ENCODE assay signal across 13 cellular contexts in the genomic region with DNA sequence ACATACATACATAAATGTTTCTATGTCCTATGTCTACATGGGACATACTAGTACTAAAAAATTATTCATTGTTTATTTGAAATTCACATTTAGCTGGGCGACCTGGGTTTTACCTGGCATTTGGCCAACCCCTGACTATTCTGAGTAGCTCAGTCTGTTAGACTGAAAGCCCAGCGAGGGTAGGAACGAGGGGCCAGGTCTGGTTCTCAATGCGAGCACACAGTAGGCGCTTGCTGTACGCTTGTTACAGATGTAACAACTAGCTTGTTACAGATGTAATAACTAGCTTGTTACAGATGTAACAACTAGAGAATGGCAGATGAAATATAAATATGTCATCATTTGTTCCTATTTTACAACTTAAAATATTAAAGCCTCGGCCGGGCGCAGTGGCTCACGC. TPM values are rescaled to one million over a fixed set of nuclear protein-coding genes. Genes with fewer than 3 reads are reported as not detected.
DNase-seq lines count a peak whose midpoint lies in the region; ATAC-seq, FAIRE-seq and TF ChIP-seq lines count a peak whose summit lies in the region.
"Had no signal": no experiment of that assay in that cellular context is flagged by ENCODE, and none has a peak within 500 bp of the region (broad histone marks: within the 10 kb centered on the region; RNA-seq: fewer than 3 reads in every experiment).

No MANE protein-coding gene starts in this region.

- H3K9me3 Mint-ChIP-seq in H9 = no peaks in the 10 kb centered on the region; a peak in 1 of 5 replicates
- H3K9me3 Mint-ChIP-seq in activated naive CD8-positive, alpha-beta T cell treated with anti-CD3 and anti-CD28 coated beads, Interleukin-2, amount 10 ng/mL, durations not matched to agents 7 days and 5 days = no peaks in the 10 kb centered on the region
- no peaks in the 10 kb centered on the region for H3K9me3 Mint-ChIP-seq in natural killer cell treated with Interleukin-12 subunit alpha and Interleukin-12 subunit beta and Interleukin-15 and Interleukin-18, amount 100 ng/mL, for 72 hours

- peaks cover 25% of the 10 kb centered on the region for H3K36me3 ChIP-seq in BLaER1
- H3K36me3 ChIP-seq: upper lobe of right lung had no signal

- no peak for TF ChIP-seq POLR2A in H54 (IDR thresholded peaks at IDR 0.05; ENCODE audit: low read depth, low read length)

- no peak overlapping the region for H3K14ac ChIP-seq in H9 (ENCODE audit: insufficient read depth, low read length)

- no CpG with 5 or more reads among the region's 10 CpGs for WGBS in H9 (ENCODE audit: extremely low coverage, insufficient read length, low lambda C conversion rate)

- no peak overlapping the region for H2AK5ac ChIP-seq in H9 (ENCODE audit: insufficient read length, low read length)

- no peak for TF ChIP-seq CTCF in H9 (conservative IDR thresholded peaks at IDR 0.05)

- no peak for FAIRE-seq in H54 (lab: Jason Lieb, UNC)

- H3K4me1 Mint-ChIP-seq in H9 = peaks cover 21 to 47% of the 10 kb centered on the region in 2 experiments
- peaks cover 24% of the 10 kb centered on the region for H3K4me1 Mint-ChIP-seq in activated naive CD8-positive, alpha-beta T cell treated with anti-CD3 and anti-CD28 coated beads, Interleukin-2, amount 10 ng/mL, durations not matched to agents 7 days and 5 days
- H3K4me1 Mint-ChIP-seq in natural killer cell treated with Interleukin-12 subunit alpha and Interleukin-12 subunit beta and Interleukin-15 and Interleukin-18, amount 100 ng/mL, for 72 hours (ENCODE audit: low read depth in 2 of 2) = peaks cover 33 to 34% of the 10 kb centered on the region in 2 donors

- H3K23ac ChIP-seq in H9 (ENCODE audit: insufficient read length, low read depth, low read length) = no peak overlapping the region

- H3K27me3 ChIP-seq in BLaER1 (peaks cover 4% of the 10 kb centered on the region; the same call in 1 of the 2 replicates), H9 (ENCODE audit: insufficient read depth, low read length) (no peaks in the 10 kb centered on the region)
- H3K27me3 ChIP-seq: upper lobe of right lung had no signal

- no peak overlapping the region for H2BK15ac ChIP-seq in H9 (ENCODE audit: low read depth, low read length)

- no peak overlapping the region for H4K8ac ChIP-seq in H9 (replicated peaks; ENCODE audit: insufficient read length, low read depth, low read length)

- H3K9ac ChIP-seq in BLaER1 = no peak overlapping the region
- H3K9ac ChIP-seq in H9 (ENCODE audit: extremely low read depth, insufficient read length, low read length) = no peak overlapping the region

- H3K27me3 Mint-ChIP-seq in H9 (ENCODE audit: low read depth) = peaks cover 3% of the 10 kb centered on the region
- peaks cover 4% of the 10 kb centered on the region for H3K27me3 Mint-ChIP-seq in activated naive CD8-positive, alpha-beta T cell treated with anti-CD3 and anti-CD28 coated beads, Interleukin-2, amount 10 ng/mL, durations not matched to agents 7 days and 5 days
- no peaks in the 10 kb centered on the region for H3K27me3 Mint-ChIP-seq in natural killer cell treated with Interleukin-12 subunit alpha and Interleukin-12 subunit beta and Interleukin-15 and Interleukin-18, amount 100 ng/mL, for 72 hours

- H3T11ph ChIP-seq in H9 (ENCODE audit: low read length) = no peak overlapping the region

- no peaks in the 10 kb centered on the region for H4K20me1 ChIP-seq in BLaER1
- H4K20me1 ChIP-seq in H9 (ENCODE audit: control insufficient read depth, insufficient read depth, insufficient read length) = no peaks in the 10 kb centered on the region

- H3K4me1 ChIP-seq in BLaER1 (peaks cover 46% of the 10 kb centered on the region), H9 (ENCODE audit: insufficient read depth, low read length) (peaks cover 2% of the 10 kb centered on the region; the same call in 1 of the 2 replicates)

- H3K9me3 ChIP-seq in BLaER1 (peaks cover 4% of the 10 kb centered on the region; the same call in 1 of the 2 replicates), H9 (ENCODE audit: control insufficient read depth, low read depth, low read length) (no peaks in the 10 kb centered on the region)
- H3K9me3 ChIP-seq: upper lobe of right lung had no signal

- peaks cover 21% of the 10 kb centered on the region for H3K23me2 ChIP-seq in H9 (ENCODE audit: insufficient read length, low read depth, low read length, poor library complexity, severe bottlenecking)

- no peaks in the 10 kb centered on the region for H3K79me1 ChIP-seq in H9 (ENCODE audit: insufficient read depth, low read depth, low read length, poor library complexity, severe bottlenecking)

- H2BK120ac ChIP-seq in H9 (ENCODE audit: low read depth, low read length, poor library complexity, severe bottlenecking) = no peak overlapping the region

- H4K5ac ChIP-seq in H9 (ENCODE audit: insufficient read length, low read depth, low read length) = no peak overlapping the region

- no peak overlapping the region for H3K4ac ChIP-seq in H9 (ENCODE audit: low read depth, low read length)

- H3K4me2 ChIP-seq in BLaER1 (peak overlapping the region; percentile 94), H9 (ENCODE audit: insufficient read depth, insufficient read length, low read length) (no peak overlapping the region)

- no peak overlapping the region for H2BK5ac ChIP-seq in H9 (ENCODE audit: insufficient read length, low read length)

- H3K36me3 Mint-ChIP-seq in H9 (ENCODE audit: insufficient read depth in 1 of 3, low read depth in 3 of 3) = peaks cover 9 to 31% (median 30%) of the 10 kb centered on the region in 3 experiments
- H3K36me3 Mint-ChIP-seq in activated naive CD8-positive, alpha-beta T cell treated with anti-CD3 and anti-CD28 coated beads, Interleukin-2, amount 10 ng/mL, durations not matched to agents 7 days and 5 days = peaks cover 7% of the 10 kb centered on the region
- no peaks in the 10 kb centered on the region for H3K36me3 Mint-ChIP-seq in natural killer cell treated with Interleukin-12 subunit alpha and Interleukin-12 subunit beta and Interleukin-15 and Interleukin-18, amount 100 ng/mL, for 72 hours

- no peak overlapping the region for H4K91ac ChIP-seq in H9 (ENCODE audit: insufficient read length, low read depth, low read length)

- no peak overlapping the region for H2BK20ac ChIP-seq in H9 (ENCODE audit: low read depth, low read length, poor library complexity, severe bottlenecking)

- H3K4me3 Mint-ChIP-seq in H9 = peak overlapping the region; percentile 54 to 98; a peak in 4 of 5 replicates
- peak overlapping the region; percentile 91 for H3K4me3 Mint-ChIP-seq in activated naive CD8-positive, alpha-beta T cell treated with anti-CD3 and anti-CD28 coated beads, Interleukin-2, amount 10 ng/mL, durations not matched to agents 7 days and 5 days
- peak overlapping the region; percentile 89 for H3K4me3 Mint-ChIP-seq in natural killer cell treated with Interleukin-12 subunit alpha and Interleukin-12 subunit beta and Interleukin-15 and Interleukin-18, amount 100 ng/mL, for 72 hours

- DNase-seq in H9 = no peak
- DNase-seq in activated naive CD8-positive, alpha-beta T cell treated with anti-CD3 and anti-CD28 coated beads, Interleukin-2, amount 10 ng/mL, durations not matched to agents 7 days and 5 days = no peak
- no peak for DNase-seq in natural killer cell treated with Interleukin-12 subunit alpha and Interleukin-12 subunit beta and Interleukin-15 and Interleukin-18, amount 100 ng/mL, for 72 hours (ENCODE audit: low spot score)
- no peak for DNase-seq in CD1c-positive myeloid dendritic cell (ENCODE audit: extremely low spot score)
- no peak for DNase-seq in H54 (ENCODE audit: insufficient read length, low spot score)
- DNase-seq: activated gamma-delta T cell treated with Interleukin-2 at 50 U/mL for 16 hours; effector CD8-positive, alpha-beta T cell; NCI-H748 treated with DMSO at 0.1 percent for 48 hours; stimulated activated CD4-positive, alpha-beta T cell treated with anti-CD3 and anti-CD28 coated beads, Interleukin-4, amount 100 ng/mL, for 24 hours; upper lobe of right lung had no signal

- H2BK12ac ChIP-seq in H9 (ENCODE audit: insufficient read length, low read depth, low read length) = no peak overlapping the region

- H3K18ac ChIP-seq in H9 (ENCODE audit: insufficient read length, low read depth, low read length) = no peak overlapping the region

- no peak overlapping the region for H3K56ac ChIP-seq in H9 (ENCODE audit: insufficient read length, low read depth, low read length)

- no peak overlapping the region for H3K27ac ChIP-seq in BLaER1
- H3K27ac ChIP-seq in H9 (ENCODE audit: insufficient read length, low read depth, low read length) = no peak overlapping the region

- ATAC-seq in activated naive CD8-positive, alpha-beta T cell treated with anti-CD3 and anti-CD28 coated beads, Interleukin-2, amount 10 ng/mL, durations not matched to agents 7 days and 5 days (ENCODE audit: low read depth) = no peak
- no peak for ATAC-seq in natural killer cell treated with Interleukin-12 subunit alpha and Interleukin-12 subunit beta and Interleukin-15 and Interleukin-18, amount 100 ng/mL, for 72 hours
- ATAC-seq in GM21390 (IDR thresholded peaks at IDR 0.05; ENCODE audit: unreplicated experiment) = no peak
- no peak for ATAC-seq in GM21528 (IDR thresholded peaks at IDR 0.05; ENCODE audit: low FRiP score, unreplicated experiment)

- H3K4me3 ChIP-seq in BLaER1 = no peak overlapping the region

- no peaks in the 10 kb centered on the region for H3K79me2 ChIP-seq in H9 (ENCODE audit: insufficient read depth, low read length)

- POLR2A ChIA-PET in activated naive CD8-positive, alpha-beta T cell treated with anti-CD3 and anti-CD28 coated beads, Interleukin-2, amount 10 ng/mL, durations not matched to agents 7 days and 5 days (lab: Charles Lee) = interaction anchor here (0.6 to 4.3 kb wide), 6 partner anchors 28 to 70 kb away, joined by 3 to 45 read pairs (median 4); a partner anchor contains a TSS

- peak overlapping the region in 1 of 3 experiments; percentile 48; a peak in 1 of 7 replicates for H3K27ac Mint-ChIP-seq in H9
- no peak overlapping the region for H3K27ac Mint-ChIP-seq in activated naive CD8-positive, alpha-beta T cell treated with anti-CD3 and anti-CD28 coated beads, Interleukin-2, amount 10 ng/mL, durations not matched to agents 7 days and 5 days
- no peak overlapping the region for H3K27ac Mint-ChIP-seq in natural killer cell treated with Interleukin-12 subunit alpha and Interleukin-12 subunit beta and Interleukin-15 and Interleukin-18, amount 100 ng/mL, for 72 hours

- no peak overlapping the region for H2AFZ ChIP-seq in H9 (ENCODE audit: low read length)

RNA-seq across cellular contexts. Expression of a gene that starts 0.9 kb away (rescaled TPM):
- total RNA-seq in H9 (2021) = 18.9 and 21.9 TPM in 2 replicates
- total RNA-seq in activated naive CD8-positive, alpha-beta T cell treated with anti-CD3 and anti-CD28 coated beads, Interleukin-2, amount 10 ng/mL, durations not matched to agents 7 days and 5 days = 10 to 100 TPM; 19.5 to 23.1 TPM
- total RNA-seq in natural killer cell treated with Interleukin-12 subunit alpha and Interleukin-12 subunit beta and Interleukin-15 and Interleukin-18, amount 100 ng/mL, for 72 hours = 1 to 10 TPM; 5.5 to 7.0 TPM

RNA-seq across cellular contexts. Expression of a gene that starts 1.8 kb away (rescaled TPM):
- 62.9 and 71.3 TPM in 2 replicates for total RNA-seq in H9 (2021)
- 10 to 100 TPM; 41.8 to 46.7 TPM for total RNA-seq in activated naive CD8-positive, alpha-beta T cell treated with anti-CD3 and anti-CD28 coated beads, Interleukin-2, amount 10 ng/mL, durations not matched to agents 7 days and 5 days
- 10 to 100 TPM; 31.6 to 72.5 TPM for total RNA-seq in natural killer cell treated with Interleukin-12 subunit alpha and Interleukin-12 subunit beta and Interleukin-15 and Interleukin-18, amount 100 ng/mL, for 72 hours

RNA-seq across cellular contexts. Expression of a gene that starts 26.2 kb away (rescaled TPM):
- 42.3 and 45.7 TPM in 2 replicates for total RNA-seq in H9 (2021)
- total RNA-seq in activated naive CD8-positive, alpha-beta T cell treated with anti-CD3 and anti-CD28 coated beads, Interleukin-2, amount 10 ng/mL, durations not matched to agents 7 days and 5 days = 10 to 100 TPM; 44.1 to 46.7 TPM
- total RNA-seq in natural killer cell treated with Interleukin-12 subunit alpha and Interleukin-12 subunit beta and Interleukin-15 and Interleukin-18, amount 100 ng/mL, for 72 hours = 10 to 100 TPM; 57.7 to 68.3 TPM

RNA-seq across cellular contexts. Expression of a gene that starts 29.9 kb away (rescaled TPM):
- 84.6 and 93.6 TPM in 2 replicates for total RNA-seq in H9 (2021)
- total RNA-seq in activated naive CD8-positive, alpha-beta T cell treated with anti-CD3 and anti-CD28 coated beads, Interleukin-2, amount 10 ng/mL, durations not matched to agents 7 days and 5 days = 10 to 100 TPM; 88.0 to 92.8 TPM
- total RNA-seq in natural killer cell treated with Interleukin-12 subunit alpha and Interleukin-12 subunit beta and Interleukin-15 and Interleukin-18, amount 100 ng/mL, for 72 hours = 100 to 1,000 TPM in 1 of 2 donors, 10 to 100 TPM in 1; 61.4 to 106 TPM

RNA-seq across cellular contexts. Expression of a gene that starts 32.4 kb away (rescaled TPM):
- total RNA-seq in H9 (2021) = 11.7 and 12.8 TPM in 2 replicates
- total RNA-seq in activated naive CD8-positive, alpha-beta T cell treated with anti-CD3 and anti-CD28 coated beads, Interleukin-2, amount 10 ng/mL, durations not matched to agents 7 days and 5 days = 10 to 100 TPM; 12.4 to 12.9 TPM
- total RNA-seq in natural killer cell treated with Interleukin-12 subunit alpha and Interleukin-12 subunit beta and Interleukin-15 and Interleukin-18, amount 100 ng/mL, for 72 hours = 1 to 10 TPM; 6.5 to 6.8 TPM
